In the genomic region with DNA sequence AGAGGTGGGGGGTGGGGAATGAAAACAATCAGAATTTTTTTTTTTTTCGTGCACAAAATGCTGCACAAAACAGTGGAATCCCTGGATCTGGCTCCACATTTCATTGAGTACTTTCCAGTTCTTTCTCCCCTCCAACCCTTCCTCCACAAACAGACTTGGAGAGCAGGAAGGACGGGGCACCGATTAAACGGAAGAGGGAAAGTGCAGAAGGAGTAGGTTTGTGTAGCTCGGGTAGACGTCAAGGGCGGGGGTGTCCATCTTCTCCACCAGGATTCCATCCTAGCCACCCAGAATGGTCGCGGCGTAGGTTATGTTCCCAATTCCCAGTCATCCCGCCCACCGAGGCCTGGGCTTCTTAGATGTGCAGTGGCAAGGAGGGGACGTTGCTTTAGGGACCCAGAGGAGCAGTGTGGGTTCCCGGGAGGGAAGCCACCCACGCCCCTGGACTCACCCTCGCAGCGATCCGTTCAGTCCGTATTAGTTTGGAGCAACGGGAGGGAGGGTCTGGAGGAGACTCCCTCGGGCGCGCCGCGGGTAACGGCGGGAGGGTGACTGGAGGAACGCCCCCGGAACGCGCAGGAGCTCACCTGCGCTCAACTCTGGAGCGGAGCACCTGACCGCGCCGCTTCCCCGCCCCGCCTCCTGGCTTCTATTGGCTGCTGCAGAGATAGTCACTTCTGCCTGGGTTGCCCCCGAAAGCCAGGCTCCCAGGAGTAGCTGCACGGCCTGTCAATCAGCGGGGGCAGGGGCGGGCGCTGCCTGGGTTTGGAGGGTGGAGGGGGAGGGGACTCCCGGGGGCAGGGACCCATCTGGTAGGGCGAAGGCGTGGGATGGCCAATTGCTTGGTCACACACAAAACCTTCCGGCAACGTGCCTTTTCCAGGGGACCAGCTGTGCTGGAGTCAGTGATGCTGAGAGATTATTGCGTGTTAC, we compare ENCODE assay signal across 8 cellular contexts. TPM values are rescaled to one million over a fixed set of nuclear protein-coding genes. Genes with fewer than 3 reads are reported as not detected.
DNase-seq lines count a peak whose midpoint lies in the region; ATAC-seq and TF ChIP-seq lines count a peak whose summit lies in the region.

A gene with protein sequence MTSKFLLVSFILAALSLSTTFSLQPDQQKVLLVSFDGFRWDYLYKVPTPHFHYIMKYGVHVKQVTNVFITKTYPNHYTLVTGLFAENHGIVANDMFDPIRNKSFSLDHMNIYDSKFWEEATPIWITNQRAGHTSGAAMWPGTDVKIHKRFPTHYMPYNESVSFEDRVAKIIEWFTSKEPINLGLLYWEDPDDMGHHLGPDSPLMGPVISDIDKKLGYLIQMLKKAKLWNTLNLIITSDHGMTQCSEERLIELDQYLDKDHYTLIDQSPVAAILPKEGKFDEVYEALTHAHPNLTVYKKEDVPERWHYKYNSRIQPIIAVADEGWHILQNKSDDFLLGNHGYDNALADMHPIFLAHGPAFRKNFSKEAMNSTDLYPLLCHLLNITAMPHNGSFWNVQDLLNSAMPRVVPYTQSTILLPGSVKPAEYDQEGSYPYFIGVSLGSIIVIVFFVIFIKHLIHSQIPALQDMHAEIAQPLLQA (minus strand): TSS at position 624 of the 933 bp plus-strand sequence. CDS start 2,718 bp downstream, outside the sequence.

- DNase-seq in AG08396 (ENCODE audit: low spot score) (peak; percentile 35), NCI-H82 (lab: John Stamatoyannopoulos, UW) (peak; percentile 83), fibroblast of villous mesenchyme (ENCODE audit: low read depth) (no peak)
- DNase-seq in activated T-helper 1 cell treated with anti-CD3 and anti-CD28 coated beads, Interleukin-2, amount 50 U/mL, for 16 hours (ENCODE audit: low read depth in 1 of 2, low spot score in 1 of 2) = peak; percentile 35 to 49
- peak; percentile 61 for DNase-seq in stimulated activated naive B cell treated with anti-CD40 and anti-IgM and Interleukin-4, amounts not matched to agents 10 μg/mL and 1 μg/mL and 100 μg/mL, for 72 hours

- peak within 1 kb of the TSS; percentile 91 to 99 (median 97) for H3K4me3 Mint-ChIP-seq in nephron
- H3K4me3 Mint-ChIP-seq in stimulated activated naive B cell treated with anti-CD40 and anti-IgM and Interleukin-4, amounts not matched to agents 10 μg/mL and 1 μg/mL and 100 μg/mL, for 72 hours = peak within 1 kb of the TSS; percentile 85 to 90

- H3K27ac Mint-ChIP-seq in nephron = peak within 1 kb of the TSS; percentile 27 to 53 (median 28)
- H3K27ac Mint-ChIP-seq in stimulated activated naive B cell treated with anti-CD40 and anti-IgM and Interleukin-4, amounts not matched to agents 10 μg/mL and 1 μg/mL and 100 μg/mL, for 72 hours = no peak within 1 kb of the TSS

- no peaks in the 10 kb centered on the region for H3K9me3 Mint-ChIP-seq in nephron
- no peaks in the 10 kb centered on the region for H3K9me3 Mint-ChIP-seq in stimulated activated naive B cell treated with anti-CD40 and anti-IgM and Interleukin-4, amounts not matched to agents 10 μg/mL and 1 μg/mL and 100 μg/mL, for 72 hours

- peak within 1 kb of the TSS; percentile 25 for H3K4me3 ChIP-seq in fibroblast of villous mesenchyme (ENCODE audit: low read depth, low read length)

- peaks cover 3% of the 10 kb centered on the region for H3K36me3 Mint-ChIP-seq in nephron (ENCODE audit: low read depth)
- H3K36me3 Mint-ChIP-seq in stimulated activated naive B cell treated with anti-CD40 and anti-IgM and Interleukin-4, amounts not matched to agents 10 μg/mL and 1 μg/mL and 100 μg/mL, for 72 hours = no peaks in the 10 kb centered on the region

- peaks cover 21% of the 10 kb centered on the region for H3K27me3 Mint-ChIP-seq in nephron (ENCODE audit: low read depth)
- H3K27me3 Mint-ChIP-seq in stimulated activated naive B cell treated with anti-CD40 and anti-IgM and Interleukin-4, amounts not matched to agents 10 μg/mL and 1 μg/mL and 100 μg/mL, for 72 hours = peaks cover 22 to 25% of the 10 kb centered on the region in 2 donors

- ATAC-seq in GM19043 (IDR thresholded peaks at IDR 0.05; ENCODE audit: low read depth, unreplicated experiment) (peak; percentile 82), HG03342 (IDR thresholded peaks at IDR 0.05; ENCODE audit: unreplicated experiment) (peak; percentile 91)
- peak; percentile 97 to 98 for ATAC-seq in stimulated activated naive B cell treated with anti-CD40 and anti-IgM and Interleukin-4, amounts not matched to agents 10 μg/mL and 1 μg/mL and 100 μg/mL, for 72 hours (replicated peaks)

- H3K4me1 Mint-ChIP-seq in nephron = peaks cover 9% of the 10 kb centered on the region
- H3K4me1 Mint-ChIP-seq in stimulated activated naive B cell treated with anti-CD40 and anti-IgM and Interleukin-4, amounts not matched to agents 10 μg/mL and 1 μg/mL and 100 μg/mL, for 72 hours = peaks cover 7 to 10% of the 10 kb centered on the region in 2 donors

- TF ChIP-seq CTCF in fibroblast of villous mesenchyme (IDR thresholded peaks at IDR 0.05; ENCODE audit: insufficient read depth, low read depth, low read length) (no peak), nephron (IDR thresholded peaks at IDR 0.05; ENCODE audit: unreplicated experiment in 3 of 3) (no peak)

RNA-seq across cellular contexts. Expression of the gene that starts here (rescaled TPM):
- 0.32 and 0.43 TPM in 2 replicates for total RNA-seq in fibroblast of villous mesenchyme
